Comparison of ENCODE assay signal across 8 cellular contexts in the genomic region with DNA sequence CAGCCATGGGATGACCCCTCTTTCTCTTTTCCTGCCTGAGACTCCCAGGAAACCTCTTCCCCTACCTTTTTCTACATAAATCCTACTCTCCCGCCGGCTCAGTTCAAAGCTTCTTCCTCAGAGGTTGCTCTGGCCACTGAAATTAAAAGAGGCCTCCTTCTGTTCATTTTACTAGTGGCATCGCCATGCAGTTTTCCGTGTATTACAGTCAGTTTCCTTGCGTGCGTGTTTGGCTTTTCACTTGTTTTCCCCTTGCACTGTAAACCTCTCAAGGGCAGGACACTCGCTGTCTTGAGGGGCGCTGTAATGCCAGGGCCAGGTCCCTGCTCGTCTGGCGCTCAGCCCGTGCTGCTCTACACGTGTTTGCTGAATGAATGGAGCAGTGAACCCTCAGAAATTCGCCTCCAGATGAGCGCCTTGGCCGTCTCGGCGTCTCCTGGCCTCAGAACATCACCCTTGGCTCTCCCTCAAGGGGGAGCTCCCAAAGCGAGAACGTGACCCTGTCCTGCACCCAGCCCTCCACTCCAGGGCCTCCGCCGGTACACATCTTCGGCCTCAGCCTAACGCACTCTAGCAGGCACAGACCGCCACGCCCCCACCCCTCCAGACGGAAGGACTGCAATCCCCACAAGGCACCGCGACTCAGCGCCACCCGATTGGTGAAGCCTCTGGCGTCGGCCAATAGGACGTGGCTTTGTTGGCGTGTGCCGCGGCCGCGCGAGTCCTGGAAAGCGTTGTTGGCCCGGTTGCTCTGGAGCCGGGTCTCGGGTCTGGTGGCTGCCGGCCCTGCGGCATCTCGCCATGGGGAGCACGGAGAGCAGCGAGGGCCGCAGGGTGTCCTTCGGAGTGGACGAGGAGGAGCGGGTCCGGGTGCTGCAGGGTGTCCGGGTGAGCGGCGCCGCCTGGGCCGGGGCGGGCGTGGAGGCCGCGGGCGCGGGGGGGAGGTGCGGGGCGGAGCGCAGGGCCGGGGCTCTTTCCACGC. TPM values are rescaled to one million over a fixed set of nuclear protein-coding genes. Genes with fewer than 3 reads are reported as not detected.
DNase-seq lines count a peak whose midpoint lies in the region; ATAC-seq, FAIRE-seq and TF ChIP-seq lines count a peak whose summit lies in the region.

A gene with protein sequence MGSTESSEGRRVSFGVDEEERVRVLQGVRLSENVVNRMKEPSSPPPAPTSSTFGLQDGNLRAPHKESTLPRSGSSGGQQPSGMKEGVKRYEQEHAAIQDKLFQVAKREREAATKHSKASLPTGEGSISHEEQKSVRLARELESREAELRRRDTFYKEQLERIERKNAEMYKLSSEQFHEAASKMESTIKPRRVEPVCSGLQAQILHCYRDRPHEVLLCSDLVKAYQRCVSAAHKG (plus strand): TSS at position 729 of the 982 bp plus-strand sequence. CDS start 73 bp downstream, at position 802.

- TF ChIP-seq RAD21 in H1 (IDR thresholded peaks at IDR 0.05 in 1 of 2, conservative IDR thresholded peaks at IDR 0.05 in 1 of 2; ENCODE audit: low read depth in 2 of 2, low read length in 2 of 2), result peak; percentile 25 to 36; a peak in 3 of 4 replicates

- peak within 1 kb of the TSS; percentile 87 for H3K27ac Mint-ChIP-seq in memory B cell

- H3K9ac ChIP-seq in H1 (replicated peaks in 1 of 4; ENCODE audit: extremely low read depth in 1 of 4, low read depth in 3 of 4, low read length in 3 of 4), result no peak within 1 kb of the TSS; a peak in 3 of 7 replicates

- peak within 1 kb of the TSS; percentile 83; the same call in 1 of the 2 replicates for H2BK15ac ChIP-seq in H1 (ENCODE audit: low read length)

- no peak within 1 kb of the TSS for H2AK5ac ChIP-seq in H1 (ENCODE audit: low read depth, low read length)

- no peaks in the 10 kb centered on the region for H3K9me3 ChIP-seq in H1 (ENCODE audit: insufficient read depth in 2 of 2, low read depth in 1 of 2, low read length in 1 of 2)

- peaks cover 0 to 16% of the 10 kb centered on the region in 2 experiments; a peak in 2 of 4 replicates for H3K79me2 ChIP-seq in H1 (ENCODE audit: control insufficient read depth in 1 of 2, insufficient read depth in 2 of 2, low read length in 2 of 2)

- no peaks in the 10 kb centered on the region for H3K36me3 ChIP-seq in H1 (ENCODE audit: control insufficient read depth in 2 of 4, insufficient read depth in 4 of 4, low read length in 3 of 4)

- H2BK20ac ChIP-seq in H1 (ENCODE audit: low read length), result peak within 1 kb of the TSS; percentile 40; the same call in 1 of the 2 replicates

- no peak for TF ChIP-seq EP300 in H1 (IDR thresholded peaks at IDR 0.05; ENCODE audit: borderline replicate concordance in 1 of 2, low read depth in 2 of 2, low read length in 2 of 2)

- DNase-seq in COLO668 (lab: John Stamatoyannopoulos, UW; ENCODE audit: unreplicated experiment) (peak; percentile 89), HT1080 (ENCODE audit: low read depth) (peak; percentile 98), NOMO-1 treated with DMSO at 0.1 percent for 48 hours (lab: John Stamatoyannopoulos, UW; ENCODE audit: unreplicated experiment) (peak; percentile 93), H1 (ENCODE audit: low read depth in 1 of 2, low spot score in 2 of 2) (peak; percentile 97), memory B cell (ENCODE audit: low spot score in 2 of 2) (peak; percentile 97 to 98)
- peak; percentile 85 to 93 (median 92) for DNase-seq in activated CD8-positive, alpha-beta memory T cell treated with anti-CD3 and anti-CD28 coated beads for 48 hours (ENCODE audit: low read depth in 2 of 3, low spot score in 2 of 3)
- DNase-seq in stimulated activated CD8-positive, alpha-beta memory T cell treated with anti-CD3 and anti-CD28 coated beads, Interleukin-12 subunit alpha, Interleukin-12 subunit beta, amount 100 ng/mL, for 1 hour (ENCODE audit: low read depth), result peak; percentile 95

- peaks cover 3 to 8% (median 5%) of the 10 kb centered on the region in 4 experiments; a peak in 6 of 7 replicates for H3K4me1 ChIP-seq in H1 (replicated peaks in 1 of 4; ENCODE audit: control insufficient read depth in 3 of 4, insufficient read depth in 4 of 4, low read length in 3 of 4)

- peak within 1 kb of the TSS; percentile 79 to 83 for H3K4me2 ChIP-seq in H1 (ENCODE audit: insufficient read depth in 1 of 2, low read depth in 2 of 2, low read length in 2 of 2)

- H4K5ac ChIP-seq in H1 (ENCODE audit: insufficient read length, low read depth, low read length), result no peak within 1 kb of the TSS

- ATAC-seq in GM21360 (IDR thresholded peaks at IDR 0.05; ENCODE audit: unreplicated experiment), result peak; percentile 96
- peak; percentile 96 for ATAC-seq in memory B cell (ENCODE audit: low read depth)

- H4K91ac ChIP-seq in H1 (replicated peaks; ENCODE audit: insufficient read length, low read length), result peak within 1 kb of the TSS; percentile 34

- TF ChIP-seq CTCF in H1 (IDR thresholded peaks at IDR 0.05; ENCODE audit: control extremely low read depth in 1 of 3, insufficient read depth in 1 of 3, low read depth in 1 of 3, low read length in 3 of 3), result peak; percentile 15 to 35 (median 16); a peak in 3 of 4 replicates

- peak within 1 kb of the TSS; percentile 98 for H3K4me3 Mint-ChIP-seq in memory B cell

- peaks cover 11% of the 10 kb centered on the region; the same call in 1 of the 2 replicates for H3K23me2 ChIP-seq in H1 (ENCODE audit: low read depth, low read length)

- no peak; a peak in 1 of 3 replicates for TF ChIP-seq POLR2A in H1 (IDR thresholded peaks at IDR 0.05; ENCODE audit: control extremely low read depth in 1 of 2, low read depth in 2 of 2, low read length in 2 of 2)

- H3K79me1 ChIP-seq in H1 (ENCODE audit: low read depth, low read length), result no peaks in the 10 kb centered on the region

- H3K23ac ChIP-seq in H1 (ENCODE audit: insufficient read length), result no peak within 1 kb of the TSS

- H3K27me3 Mint-ChIP-seq in memory B cell, result peaks cover 9% of the 10 kb centered on the region

- 6% methylated on average over 35 of the region's 69 CpGs; no CpG with 5 or more reads in 1 of the 2 experiments for WGBS in H1 (ENCODE audit: extremely low coverage in 1 of 2, insufficient coverage in 1 of 2, insufficient read length in 1 of 2, insufficient replicate concordance in 2 of 2, low coverage in 1 of 2, low lambda C conversion rate in 2 of 2, missing lambda C conversion rate in 1 of 2), 2 experiments

- H3K4ac ChIP-seq in H1 (replicated peaks; ENCODE audit: insufficient read length, low read depth, low read length), result no peak within 1 kb of the TSS

- H3K18ac ChIP-seq in H1 (ENCODE audit: extremely low read depth, low read length), result peak within 1 kb of the TSS; percentile 52

- H3K4me1 Mint-ChIP-seq in memory B cell, result peaks cover 17% of the 10 kb centered on the region

- H4K8ac ChIP-seq in H1 (ENCODE audit: extremely low read depth, insufficient read depth, low read length), result peak within 1 kb of the TSS; percentile 92

- H3K27ac ChIP-seq in H1 (ENCODE audit: low read depth, low read length), result no peak within 1 kb of the TSS

- H3K4me3 ChIP-seq in H1 (ENCODE audit: extremely low read depth in 1 of 4, insufficient read depth in 2 of 4, low read depth in 3 of 4, low read length in 4 of 4), result peak within 1 kb of the TSS; percentile 57 to 77 (median 62)

- POLR2A ChIA-PET in H1 (lab: Charles Lee; ENCODE audit: partially characterized antibody), result interaction anchor here (0.6 to 1.4 kb wide), 3 partner anchors 9 to 60 kb away, joined by 3 to 5 read pairs (median 3); no protein-coding TSS in a partner anchor

- H3K56ac ChIP-seq in H1 (replicated peaks; ENCODE audit: insufficient read length, low read depth, low read length), result no peak within 1 kb of the TSS

- no peak within 1 kb of the TSS for H3K14ac ChIP-seq in H1 (ENCODE audit: insufficient read length)

- peak within 1 kb of the TSS; percentile 93 for H2AFZ ChIP-seq in H1 (ENCODE audit: low read length)

- CTCF ChIA-PET in H1 (lab: Charles Lee; ENCODE audit: partially characterized antibody), result interaction anchor here (0.6 to 3.3 kb wide), 12 partner anchors 9 to 770 kb away, joined by 3 to 19 read pairs (median 4); no protein-coding TSS in a partner anchor

- no peaks in the 10 kb centered on the region for H3K9me3 Mint-ChIP-seq in memory B cell

- H2BK120ac ChIP-seq in H1 (replicated peaks; ENCODE audit: low read depth, low read length), result no peak within 1 kb of the TSS

- FAIRE-seq in H1 (lab: Jason Lieb, UNC), result peak; percentile 50

- peaks cover 0 to 15% (median 6%) of the 10 kb centered on the region in 4 experiments; a peak in 5 of 7 replicates for H3K27me3 ChIP-seq in H1 (replicated peaks in 1 of 4; ENCODE audit: control insufficient read depth in 3 of 4, extremely low read depth in 1 of 4, insufficient read depth in 3 of 4, low read length in 3 of 4)

- H2BK5ac ChIP-seq in H1 (ENCODE audit: low read depth, low read length), result peak within 1 kb of the TSS; percentile 81

- peaks cover 0 to 4% of the 10 kb centered on the region in 2 experiments for H4K20me1 ChIP-seq in H1 (replicated peaks in 1 of 2; ENCODE audit: control insufficient read depth in 1 of 2, insufficient read depth in 2 of 2, low read length in 2 of 2)

- H2BK12ac ChIP-seq in H1 (ENCODE audit: low read depth, low read length), result peak within 1 kb of the TSS; percentile 85; the same call in 1 of the 2 replicates

- H3K36me3 Mint-ChIP-seq in memory B cell, result peaks cover 3% of the 10 kb centered on the region

TF ChIP-seq in H1, 55 proteins besides CTCF, POLR2A, EP300 and RAD21 (continues in another document):
- TF ChIP-seq, protein P1, sequence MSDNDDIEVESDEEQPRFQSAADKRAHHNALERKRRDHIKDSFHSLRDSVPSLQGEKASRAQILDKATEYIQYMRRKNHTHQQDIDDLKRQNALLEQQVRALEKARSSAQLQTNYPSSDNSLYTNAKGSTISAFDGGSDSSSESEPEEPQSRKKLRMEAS (IDR thresholded peaks at IDR 0.05), result peak; percentile 91
- TF ChIP-seq CTBP2 (IDR thresholded peaks at IDR 0.05; ENCODE audit: borderline replicate concordance, insufficient read depth, insufficient read length, low read length) (peak; percentile 43), HDAC2 (IDR thresholded peaks at IDR 0.05; ENCODE audit: borderline replicate concordance in 1 of 2, low read depth in 2 of 2, low read length in 2 of 2) (peak; percentile 76 to 80; a peak in 2 of 4 replicates), RXRA (IDR thresholded peaks at IDR 0.05; ENCODE audit: insufficient read depth, low read depth, low read length) (no peak)

RNA-seq across cellular contexts. Expression of the gene that starts here (rescaled TPM):
- 28.7 and 37.9 TPM in 2 replicates for total RNA-seq in HT1080 (2014; rRNA removed; shearing (Covaris generic))
- polyA plus RNA-seq in HT1080 (2015; cell fraction: cytosol; rRNA removed), result 28.8 and 30.1 TPM in 2 replicates
- 14.4 and 16.4 TPM in 2 replicates for polyA plus RNA-seq in HT1080 (2015; cell fraction: nucleus; rRNA removed)
- 36.3 and 37.6 TPM in 2 replicates for total RNA-seq in H1 (2021; fragmentation: NEBNext Ultra II Directional; extraction: Animal tissue kit (Norgen Biotek cat#: 25700))
- 32.4 and 39.4 TPM in 2 replicates for polyA plus RNA-seq in H1 (2011; rRNA removed)
- polyA plus RNA-seq in H1 (2011; cell fraction: cytosol; rRNA removed), result 55.3 TPM
- polyA plus RNA-seq in H1 (2011; cell fraction: nucleus; rRNA removed), result 34.8 TPM
- 33.9 to 47.2 TPM (median 45.8 TPM) in 4 replicates for polyA plus RNA-seq in H1 (2012, experiment 1 of 2)
- polyA plus RNA-seq in H1 (2012, experiment 2 of 2), result 38.8 TPM
- polyA plus RNA-seq in H1 (2013, experiment 1 of 2), result 30.0 TPM
- polyA plus RNA-seq in H1 (2013, experiment 2 of 2), result 30.2 TPM
- 5.7 and 8.8 TPM in 2 replicates for polyA minus RNA-seq in H1 (2011; rRNA and poly(A)+ RNA removed)
- polyA minus RNA-seq in H1 (2011; cell fraction: cytosol; rRNA and poly(A)+ RNA removed), result 11.3 TPM
- polyA minus RNA-seq in H1 (2011; cell fraction: nucleus; rRNA and poly(A)+ RNA removed), result 14.6 TPM
